Comparison of ENCODE assay signal across 20 cellular contexts in genomic region chr3:30455840-30456239, GRCh38.
DNase-seq lines count a peak whose midpoint lies in the region; ATAC-seq and TF ChIP-seq lines count a peak whose summit lies in the region.
"Had no signal": no experiment of that assay in that cellular context is flagged by ENCODE, and none has a peak within 500 bp of the region (broad histone marks: within the 10 kb centered on the region; RNA-seq: fewer than 3 reads in every experiment).

No MANE protein-coding gene starts in this region.

- TF ChIP-seq CTCF in body of pancreas (IDR thresholded peaks at IDR 0.05) (no peak), nephron (IDR thresholded peaks at IDR 0.05; ENCODE audit: unreplicated experiment in 3 of 3) (no peak), tibial nerve (IDR thresholded peaks at IDR 0.05) (no peak), RWPE1 (conservative IDR thresholded peaks at IDR 0.05; ENCODE audit: low read depth) (no peak), BE2C (IDR thresholded peaks at IDR 0.05; ENCODE audit: low read depth, low read length) (no peak)

- H3K27me3 Mint-ChIP-seq in nephron (ENCODE audit: low read depth): no peaks in the 10 kb centered on the region
- H3K27me3 Mint-ChIP-seq: activated T-helper 17 cell treated with anti-CD3 and anti-CD28 coated beads, Interleukin-2, amount 50 U/mL, for 72 hours; progenitor cell of endocrine pancreas; stimulated activated naive B cell treated with anti-CD40 and anti-IgM and Interleukin-4, amounts not matched to agents 10 μg/mL and 1 μg/mL and 100 μg/mL, for 72 hours had no signal

- H3K27ac Mint-ChIP-seq in nephron: peak overlapping the region in 2 of 3 experiments; percentile 6 to 79
- H3K27ac Mint-ChIP-seq: activated T-helper 17 cell treated with anti-CD3 and anti-CD28 coated beads, Interleukin-2, amount 50 U/mL, for 72 hours; endodermal cell; progenitor cell of endocrine pancreas; stimulated activated naive B cell treated with anti-CD40 and anti-IgM and Interleukin-4, amounts not matched to agents 10 μg/mL and 1 μg/mL and 100 μg/mL, for 72 hours had no signal

- WGBS in body of pancreas, 2 donors: 49 to 52% methylated on average over 3 of the region's 3 CpGs
- 21 to 34% methylated on average over 3 of the region's 3 CpGs for WGBS in tibial nerve, 2 donors

- H3K27ac ChIP-seq in body of pancreas (no peak overlapping the region), tibial nerve (peak overlapping the region; percentile 73 to 92 (median 82)), RWPE1 (no peak overlapping the region)
- H3K27ac ChIP-seq: SK-N-MC had no signal

- TF ChIP-seq POLR2A in body of pancreas (IDR thresholded peaks at IDR 0.05): no peak
- TF ChIP-seq POLR2A in tibial nerve (IDR thresholded peaks at IDR 0.05): no peak

- H3K36me3 Mint-ChIP-seq in nephron (ENCODE audit: low read depth): no peaks in the 10 kb centered on the region

- ATAC-seq in body of pancreas (no peak), left cardiac atrium (peak; percentile 72 to 84)
- ATAC-seq: activated T-helper 17 cell treated with anti-CD3 and anti-CD28 coated beads, Interleukin-2, amount 50 U/mL, for 72 hours; naive thymus-derived CD4-positive, alpha-beta T cell; Panc1; stimulated activated naive B cell treated with anti-CD40 and anti-IgM and Interleukin-4, amounts not matched to agents 10 μg/mL and 1 μg/mL and 100 μg/mL, for 72 hours had no signal

- H3K27me3 ChIP-seq in body of pancreas: no peaks in the 10 kb centered on the region
- no peaks in the 10 kb centered on the region for H3K27me3 ChIP-seq in tibial nerve
- no peaks in the 10 kb centered on the region for H3K27me3 ChIP-seq in BE2C

- TF ChIP-seq EP300 in tibial nerve (IDR thresholded peaks at IDR 0.05): peak; percentile 95 to 96

- intact Hi-C loops in body of pancreas (cut with DNase I): no loop called here
- intact Hi-C loops in left cardiac atrium (cut with DNase I): loop anchor here in 1 of 2 donors (5.0 to 10.0 kb wide), 2 partner anchors 151 to 229 kb away; partner anchors contain the start of gene TGFBR2

- no peak overlapping the region for H3K4me3 ChIP-seq in body of pancreas
- H3K4me3 ChIP-seq in tibial nerve: no peak overlapping the region
- no peak overlapping the region for H3K4me3 ChIP-seq in BE2C (ENCODE audit: low read depth, low read length)
- H3K4me3 ChIP-seq: SK-N-MC had no signal

- H3K36me3 ChIP-seq in body of pancreas (replicated peaks in 1 of 2; ENCODE audit: insufficient read depth in 1 of 2, low read depth in 2 of 2) (no peaks in the 10 kb centered on the region), tibial nerve (no peaks in the 10 kb centered on the region), BE2C (no peaks in the 10 kb centered on the region)

- CTCF ChIA-PET in RWPE1 (lab: Yijun Ruan, JAX): no interaction called here

- DNase-seq in body of pancreas (peak in 3 of 4 donors; percentile 23 to 35 (median 33)), left cardiac atrium (no peak), tibial nerve (ENCODE audit: low spot score in 2 of 2) (peak; percentile 54 to 80), RWPE1 (ENCODE audit: low spot score) (no peak), 8988T (no peak), GM19238 (ENCODE audit: insufficient read length, low spot score) (no peak), BE2C (no peak)
- DNase-seq: DND-41; endodermal cell; foreskin melanocyte; naive thymus-derived CD4-positive, alpha-beta T cell; NCI-H1436 treated with DMSO at 0.1 percent for 48 hours; NCI-H2227 treated with DMSO at 0.1 percent for 48 hours; stimulated activated naive B cell treated with anti-CD40 and anti-IgM and Interleukin-4, amounts not matched to agents 10 μg/mL and 1 μg/mL and 100 μg/mL, for 72 hours; T-helper 9 cell had no signal

- peaks cover 17% of the 10 kb centered on the region for H3K9me3 Mint-ChIP-seq in nephron
- H3K9me3 Mint-ChIP-seq: activated T-helper 17 cell treated with anti-CD3 and anti-CD28 coated beads, Interleukin-2, amount 50 U/mL, for 72 hours had no signal

- POLR2A ChIA-PET in RWPE1 (lab: Yijun Ruan, JAX; ENCODE audit: low non-redundant PET): no interaction called here

- no peak overlapping the region for H3K4me3 Mint-ChIP-seq in nephron
- H3K4me3 Mint-ChIP-seq: activated T-helper 17 cell treated with anti-CD3 and anti-CD28 coated beads, Interleukin-2, amount 50 U/mL, for 72 hours; endodermal cell; naive thymus-derived CD4-positive, alpha-beta T cell; stimulated activated naive B cell treated with anti-CD40 and anti-IgM and Interleukin-4, amounts not matched to agents 10 μg/mL and 1 μg/mL and 100 μg/mL, for 72 hours had no signal

- H3K4me1 ChIP-seq in body of pancreas (no peaks in the 10 kb centered on the region), tibial nerve (peaks cover 0 to 52% (median 21%) of the 10 kb centered on the region in 4 donors), BE2C (no peaks in the 10 kb centered on the region)

- no peaks in the 10 kb centered on the region for H3K9me3 ChIP-seq in body of pancreas
- H3K9me3 ChIP-seq in tibial nerve: peaks cover 0 to 17% (median 0%) of the 10 kb centered on the region in 4 donors
- no peaks in the 10 kb centered on the region for H3K9me3 ChIP-seq in BE2C

- H3K4me1 Mint-ChIP-seq in nephron: peaks cover 40% of the 10 kb centered on the region
- H3K4me1 Mint-ChIP-seq: activated T-helper 17 cell treated with anti-CD3 and anti-CD28 coated beads, Interleukin-2, amount 50 U/mL, for 72 hours; endodermal cell; stimulated activated naive B cell treated with anti-CD40 and anti-IgM and Interleukin-4, amounts not matched to agents 10 μg/mL and 1 μg/mL and 100 μg/mL, for 72 hours had no signal

Comparison
In these comparisons a context has a peak if more than half of its experiments do, and no peak if none do; other contexts are left out.
1. DNase-seq: peak in body of pancreas (3 of 4) and tibial nerve (2 of 2); none in left cardiac atrium (single experiment), RWPE1 (single experiment), 8988T (single experiment), GM19238 (single experiment) and BE2C (single experiment).
2. H3K27ac ChIP-seq: peak in tibial nerve (4 of 4); none in body of pancreas (0 of 4) and RWPE1 (single experiment).